Comparison of ENCODE assay signal across 20 cellular contexts in the genomic region with DNA sequence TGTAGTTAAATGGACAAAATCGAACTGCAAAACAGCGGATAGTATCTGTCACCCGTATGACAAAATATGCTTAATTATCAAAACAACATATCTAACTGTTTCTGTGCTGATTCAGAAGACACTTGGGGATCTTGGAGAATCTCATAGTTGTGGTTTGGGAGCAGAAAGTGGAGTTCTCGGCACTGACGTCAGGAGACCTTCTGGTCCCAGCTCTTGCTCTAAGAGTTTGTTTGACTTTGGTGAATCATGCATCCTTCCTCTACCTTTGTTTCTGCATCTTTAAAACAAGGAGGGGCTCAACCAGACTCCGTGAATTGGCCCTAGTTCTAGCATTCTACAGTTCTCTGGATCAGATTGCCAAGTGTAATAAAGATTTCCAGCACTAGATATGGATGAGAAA. TPM values are rescaled to one million over a fixed set of nuclear protein-coding genes. Genes with fewer than 3 reads are reported as not detected.
DNase-seq lines count a peak whose midpoint lies in the region; ATAC-seq, FAIRE-seq and TF ChIP-seq lines count a peak whose summit lies in the region.
"Had no signal": no experiment of that assay in that cellular context is flagged by ENCODE, and none has a peak within 500 bp of the region (broad histone marks: within the 10 kb centered on the region; RNA-seq: fewer than 3 reads in every experiment).

No MANE protein-coding gene starts in this region.

- H3K4me3 ChIP-seq in AG09309 (ENCODE audit: control insufficient read depth, low read depth, low read length) (no peak overlapping the region), astrocyte of the cerebellum (ENCODE audit: low read depth, low read length) (no peak overlapping the region), psoas muscle (no peak overlapping the region)

- no peak overlapping the region for H3K27ac ChIP-seq in psoas muscle
- H3K27ac ChIP-seq: parathyroid adenoma, VCaP had no signal

- in situ Hi-C loops in astrocyte of the cerebellum (cut with HindIII; ENCODE audit: low sequenced_read_pairs): no loop called here

- ATAC-seq in GM18498 (IDR thresholded peaks at IDR 0.05; ENCODE audit: unreplicated experiment): no peak
- ATAC-seq in psoas muscle: no peak
- ATAC-seq: left lobe of liver, SK-N-SH treated with all-trans-retinoic acid at 6 μM for 48 hours had no signal

- H3K27me3 ChIP-seq in psoas muscle (ENCODE audit: insufficient read depth in 3 of 3, low read length in 2 of 3): no peaks in the 10 kb centered on the region
- H3K27me3 ChIP-seq: BE2C had no signal

- 65 to 70% (median 69%) methylated on average over 6 of the region's 6 CpGs for WGBS in psoas muscle, 3 donors

- DNase-seq in AG09309 (ENCODE audit: low read depth) (peak; percentile 13), HTR-8/SVneo (ENCODE audit: insufficient read length, low spot score) (peak; percentile 49), astrocyte of the cerebellum (ENCODE audit: low read depth) (peak; percentile 87), hepatic stellate cell (ENCODE audit: low spot score) (peak; percentile 27), RPMI8226 (no peak), GM12892 (ENCODE audit: insufficient read length) (no peak), psoas muscle (no peak)
- DNase-seq: BE2C; DMS 273 treated with DMSO at 0.1 percent for 48 hours; NCI-H1930; NCI-H446 treated with DMSO at 0.1 percent for 48 hours; stimulated activated naive CD4-positive, alpha-beta T cell had no signal

- H3K36me3 ChIP-seq in psoas muscle (ENCODE audit: insufficient read depth in 1 of 2, low read depth in 1 of 2): no peaks in the 10 kb centered on the region
- H3K36me3 ChIP-seq: BE2C had no signal

- TF ChIP-seq CTCF in AG09309 (IDR thresholded peaks at IDR 0.05; ENCODE audit: control insufficient read depth, insufficient read depth, low read depth, low read length, missing control alignments): no peak
- no peak for TF ChIP-seq CTCF in astrocyte of the cerebellum (IDR thresholded peaks at IDR 0.05; ENCODE audit: low read depth, low read length, missing control alignments)
- TF ChIP-seq CTCF in psoas muscle (IDR thresholded peaks at IDR 0.05): no peak

- intact Hi-C loops in psoas muscle (cut with DNase I): no loop called here

- TF ChIP-seq POLR2A in GM12892 (IDR thresholded peaks at IDR 0.05; ENCODE audit: low read depth, low read length): no peak

- FAIRE-seq in HTR-8/SVneo (lab: Jason Lieb, UNC): no peak
- no peak for FAIRE-seq in GM12892 (lab: Jason Lieb, UNC)

- no peaks in the 10 kb centered on the region for H3K9me3 ChIP-seq in psoas muscle
- H3K9me3 ChIP-seq: BE2C had no signal

- H3K4me1 ChIP-seq in psoas muscle: no peaks in the 10 kb centered on the region
- H3K4me1 ChIP-seq: BE2C, parathyroid adenoma had no signal

RNA-seq across cellular contexts. Expression of gene TAF1L, which starts 37.0 kb away (rescaled TPM):
- polyA plus RNA-seq in GM12892 (2012; ENCODE audit: missing spikeins): not detected
- not detected for total RNA-seq in psoas muscle
- under 1 TPM in 1 of 3 donors, not detected in 2; under 0.01 TPM for polyA plus RNA-seq in psoas muscle
- total RNA-seq: activated T-helper 2 cell treated with anti-CD3 and anti-CD28 coated beads, Interferon-gamma antibody, Interleukin-2, Interleukin-4, amounts not matched to agents 10 μg/mL and 5 μg/mL and 100 μg/mL, durations not matched to agents 14 hours and 24 hours and 36 hours; HT-29; left lobe of liver; ureter had no signal

Comparison
In these comparisons a context has a peak if more than half of its experiments do, and no peak if none do; other contexts are left out.
1. DNase-seq: peak in AG09309 (single experiment), HTR-8/SVneo (single experiment), astrocyte of the cerebellum (single experiment) and hepatic stellate cell (single experiment); none in RPMI8226 (single experiment), GM12892 (single experiment) and psoas muscle (0 of 2).